ENCODE assay signal across 28 cellular contexts in genomic region chr4:61298178-61298740, GRCh38.
"Had no signal": no experiment of that assay in that cellular context is flagged by ENCODE, and none has a peak within 500 bp of the region (broad histone marks: within the 10 kb centered on the region; RNA-seq: fewer than 3 reads in every experiment).

No MANE protein-coding gene starts in this region.

- H3K9me3 ChIP-seq: body of pancreas, heart left ventricle, left lung, lower lobe of right lung, right lobe of liver, testis, transverse colon had no signal

- H3K27ac Mint-ChIP-seq: activated naive CD8-positive, alpha-beta T cell; effector memory CD8-positive, alpha-beta T cell; natural killer cell had no signal

- ATAC-seq: activated CD4-positive, CD25-positive, alpha-beta regulatory T cell treated with anti-CD3 and anti-CD28 coated beads, Interleukin-2, amount 50 U/mL, for 24 hours; body of pancreas; effector memory CD8-positive, alpha-beta T cell; heart left ventricle; left lung; lower lobe of right lung; natural killer cell; right lobe of liver; stimulated activated naive CD8-positive, alpha-beta T cell treated with anti-CD3 and anti-CD28 coated beads, Interleukin-15, Interleukin-2, amounts not matched to agents 100 U/mL and 50 U/mL, for 24 hours had no signal

- H3K4me3 Mint-ChIP-seq: activated naive CD8-positive, alpha-beta T cell; effector memory CD8-positive, alpha-beta T cell; natural killer cell had no signal

- H3K36me3 Mint-ChIP-seq: activated naive CD8-positive, alpha-beta T cell; natural killer cell had no signal

- H3K27ac ChIP-seq: body of pancreas, heart left ventricle, left lung, lower lobe of right lung, right lobe of liver, testis, transverse colon, VCaP had no signal

- H3K27me3 ChIP-seq: body of pancreas, heart left ventricle, left lung, right lobe of liver, testis, transverse colon had no signal

- H3K27me3 Mint-ChIP-seq: activated naive CD8-positive, alpha-beta T cell; effector memory CD8-positive, alpha-beta T cell had no signal

- H3K36me3 ChIP-seq: heart left ventricle, left lung, lower lobe of right lung, right lobe of liver, transverse colon had no signal

- H3K4me1 Mint-ChIP-seq: natural killer cell had no signal

- H3K4me3 ChIP-seq: body of pancreas, heart left ventricle, left lung, lower lobe of right lung, right lobe of liver, testis, transverse colon had no signal

- H3K4me1 ChIP-seq: body of pancreas, heart left ventricle, left lung, lower lobe of right lung, right lobe of liver, testis, transverse colon had no signal

- FAIRE-seq: endothelial cell of umbilical vein, TTC549 had no signal

- DNase-seq: activated CD4-positive, alpha-beta T cell treated with anti-CD3 and anti-CD28 coated beads for 48 hours; activated CD4-positive, alpha-beta T cell treated with anti-CD3 and anti-CD28 coated beads, Interleukin-2, amount 50 U/mL, for 48 hours; activated CD8-positive, alpha-beta memory T cell treated with anti-CD3 and anti-CD28 coated beads for 24 hours; activated effector memory CD4-positive, alpha-beta T cell treated with Interleukin-2 at 50 U/mL for 16 hours; activated naive CD4-positive, alpha-beta T cell treated with Interleukin-2 at 50 U/mL for 16 hours; aorta; body of pancreas; caudate nucleus; cortex of kidney; effector memory CD8-positive, alpha-beta T cell; foreskin fibroblast; heart left ventricle; hypothalamus; kidney glomerular epithelial cell; left lung; lower lobe of right lung; mesenchymal stem cell; natural killer cell; right lobe of liver; stimulated activated CD4-positive, alpha-beta T cell treated with anti-CD3 and anti-CD28 coated beads, Interleukin-2, amount 100 ng/mL, for 48 hours; stimulated activated naive CD8-positive, alpha-beta T cell treated with anti-CD3 and anti-CD28 coated beads, Interleukin-15, Interleukin-2, amounts not matched to agents 100 U/mL and 50 U/mL, for 24 hours; testis; transverse colon had no signal
